In the genomic region with DNA sequence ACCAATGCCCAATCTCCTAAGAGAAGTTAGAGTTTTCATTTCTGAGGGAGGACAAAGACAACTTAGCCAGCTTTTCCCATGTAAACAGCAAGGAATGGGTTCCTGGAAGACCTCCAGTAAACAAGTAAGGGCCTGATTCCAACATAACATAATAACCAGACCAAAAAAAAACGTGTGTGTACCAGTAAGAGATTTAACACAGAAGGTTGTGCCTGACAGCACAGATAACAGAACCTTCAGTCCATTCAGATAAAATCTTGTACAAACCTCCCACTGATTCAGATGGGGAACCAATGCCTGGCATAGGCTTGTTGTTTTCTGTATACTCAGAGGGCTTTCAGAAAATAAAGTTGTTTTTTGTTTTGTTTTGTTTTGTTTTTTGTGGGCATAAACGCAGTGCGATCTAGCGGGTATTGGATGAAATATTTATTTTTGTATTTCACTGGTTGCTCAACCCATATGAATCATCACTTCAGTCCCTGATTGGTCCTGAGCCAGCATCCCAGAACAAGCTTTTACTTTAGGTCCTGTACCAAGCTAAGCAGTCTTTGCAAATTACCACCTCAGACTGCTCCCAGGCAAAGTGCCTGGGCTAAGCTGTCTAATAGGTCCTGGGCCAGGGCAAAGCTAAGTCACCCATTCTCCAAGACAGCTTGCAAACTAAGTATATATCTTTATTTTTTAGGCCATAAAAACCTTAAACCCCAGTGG, we compare ENCODE assay signal across 11 cellular contexts. TPM values are rescaled to one million over a fixed set of nuclear protein-coding genes. Genes with fewer than 3 reads are reported as not detected.
A peak's percentile ranks its signal among the peaks of the same experiment; 100 is the strongest.
DNase-seq lines count a peak whose midpoint lies in the region; ATAC-seq, FAIRE-seq and TF ChIP-seq lines count a peak whose summit lies in the region.
"Not testable (repeated sequence)": the region's sequence is repeated elsewhere in the genome, so short reads cannot be mapped to it uniquely, and the experiment has no call there.
"Had no signal": no experiment of that assay in that cellular context is flagged by ENCODE, and none has a peak within 500 bp of the region (broad histone marks: within the 10 kb centered on the region; RNA-seq: fewer than 3 reads in every experiment).

No MANE protein-coding gene starts in this region.

- H3K4me3 ChIP-seq in body of pancreas, gastrocnemius medialis, upper lobe of right lung: not testable (repeated sequence)

- H3K27me3 ChIP-seq in body of pancreas, gastrocnemius medialis, upper lobe of right lung: not testable (repeated sequence)

- not testable (repeated sequence) for H3K4me1 ChIP-seq in body of pancreas, gastrocnemius medialis, upper lobe of right lung

- DNase-seq in RCC 7860 (ENCODE audit: low spot score); body of pancreas; Right ventricle myocardium superior; gastrocnemius medialis; upper lobe of right lung: not testable (repeated sequence)

- not testable (repeated sequence) for H3K36me3 ChIP-seq in body of pancreas (replicated peaks in 1 of 2; ENCODE audit: insufficient read depth in 1 of 2, low read depth in 2 of 2); gastrocnemius medialis; upper lobe of right lung

- H3K9me3 ChIP-seq in body of pancreas, gastrocnemius medialis, upper lobe of right lung: not testable (repeated sequence)

- TF ChIP-seq CTCF in body of pancreas (IDR thresholded peaks at IDR 0.05); gastrocnemius medialis (IDR thresholded peaks at IDR 0.05 in 4 of 5, conservative IDR thresholded peaks at IDR 0.05 in 1 of 5); upper lobe of right lung (IDR thresholded peaks at IDR 0.05): not testable (repeated sequence)

- in situ Hi-C loops in gastrocnemius medialis (cut with MboI; ENCODE audit: low sequenced_read_pairs in 4 of 4) = not testable (repeated sequence)

- H3K27ac ChIP-seq in body of pancreas, gastrocnemius medialis, upper lobe of right lung: not testable (repeated sequence)

- intact Hi-C loops in body of pancreas (cut with DNase I); Right ventricle myocardium superior (cut with DNase I); gastrocnemius medialis (cut with DNase I; ENCODE audit: low total_unique reads); upper lobe of right lung (cut with DNase I): not testable (repeated sequence)

- peak; percentile 75 for FAIRE-seq in RCC 7860 (lab: Jason Lieb, UNC)

- peak; percentile 40 for ATAC-seq in body of pancreas
- ATAC-seq in Right ventricle myocardium superior (ENCODE audit: poor library complexity) = peak; percentile 67
- ATAC-seq in gastrocnemius medialis = peak; percentile 85 to 92
- peak; percentile 28 for ATAC-seq in upper lobe of right lung

- TF ChIP-seq POLR2A in body of pancreas (IDR thresholded peaks at IDR 0.05); gastrocnemius medialis (IDR thresholded peaks at IDR 0.05): not testable (repeated sequence)

- no CpG with 5 or more reads among the region's 4 CpGs for WGBS in body of pancreas, 2 donors

RNA-seq across cellular contexts. Expression of gene CDY1B, which starts 8.7 kb away (rescaled TPM):
- total RNA-seq in body of pancreas (not detected), Right ventricle myocardium superior (not detected), gastrocnemius medialis (not detected), upper lobe of right lung (not detected)
- total RNA-seq: A172; B cell; Caco-2; Calu3; CD4-positive, alpha-beta T cell; CD8-positive, alpha-beta T cell had no signal

Comparison
In these comparisons a context has a peak if more than half of its experiments do, and no peak if none do; other contexts are left out.
1. ATAC-seq: peak in every context shown above with its lines; median percentile 88 in gastrocnemius medialis; 67 in Right ventricle myocardium superior; 40 in body of pancreas; 28 in upper lobe of right lung.